ENCODE assay signal across 2 cellular contexts in the genomic region with DNA sequence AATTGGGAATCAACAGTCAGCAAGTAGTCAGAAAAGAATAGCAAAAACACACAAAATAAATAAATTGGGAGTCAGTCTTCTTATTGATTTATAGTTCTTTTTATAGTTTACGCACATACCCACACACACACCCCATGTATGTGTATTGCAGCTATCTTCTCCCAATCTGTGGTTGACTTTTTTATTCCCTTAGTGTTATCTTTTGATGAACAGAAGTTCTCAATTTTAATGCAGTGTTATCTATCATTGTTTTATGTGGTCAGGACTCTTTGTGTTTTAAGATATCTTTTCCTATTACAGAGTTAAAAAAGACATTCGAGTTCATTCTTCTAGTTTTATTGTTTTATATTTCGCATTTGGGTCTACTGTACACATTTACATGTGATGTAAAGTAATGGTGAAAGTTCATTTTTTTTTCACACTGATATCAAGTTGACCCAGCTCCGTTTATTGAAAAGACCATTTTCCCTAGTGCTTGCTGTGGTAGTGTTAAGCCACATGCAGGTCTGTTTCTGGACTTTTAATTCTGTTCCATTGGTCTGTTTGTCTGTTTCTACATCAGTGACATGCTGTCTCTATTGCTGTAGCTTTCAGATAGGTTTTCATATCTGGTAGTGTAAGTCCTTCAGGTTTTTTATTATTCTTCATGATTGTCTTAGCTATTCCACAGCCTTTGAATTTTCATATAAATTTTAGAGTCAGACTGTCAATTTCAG.
TF ChIP-seq lines count a peak whose summit lies in the region.

No MANE protein-coding gene starts in this region.

TF ChIP-seq in A549, 52 proteins besides CTCF, POLR2A, EP300 and RAD21 (continued from another document):
- TF ChIP-seq TFCP2L1 (CRISPR knock-in tag; IDR thresholded peaks at IDR 0.05) (no peak), TP53 (CRISPR knock-in tag; IDR thresholded peaks at IDR 0.05) (no peak), ZFP36 (IDR thresholded peaks at IDR 0.05; ENCODE audit: borderline replicate concordance, partially characterized antibody) (no peak), ESRRA (IDR thresholded peaks at IDR 0.05; ENCODE audit: borderline replicate concordance, low read length) (no peak), GATA3 (IDR thresholded peaks at IDR 0.05; ENCODE audit: borderline replicate concordance) (no peak)

TF ChIP-seq in HEK293, 187 proteins besides CTCF, POLR2A, EP300 and RAD21 (continued from another document):
- TF ChIP-seq ZBTB6 (tag by site-specific recombination; IDR thresholded peaks at IDR 0.05) (no peak), ZNF521 (tag by site-specific recombination; IDR thresholded peaks at IDR 0.05) (no peak), ZBTB8A (tag by site-specific recombination; IDR thresholded peaks at IDR 0.05) (no peak), ZNF24 (tag by site-specific recombination; IDR thresholded peaks at IDR 0.05) (no peak), ZNF792 (tag by site-specific recombination; IDR thresholded peaks at IDR 0.05) (no peak), ZNF266 (tag by site-specific recombination; IDR thresholded peaks at IDR 0.05; ENCODE audit: low read depth) (no peak), ZNF610 (tag by site-specific recombination; IDR thresholded peaks at IDR 0.05; ENCODE audit: borderline replicate concordance) (no peak), BCL11B (tag by site-specific recombination; IDR thresholded peaks at IDR 0.05; ENCODE audit: low read depth) (no peak), ZNF510 (tag by site-specific recombination; IDR thresholded peaks at IDR 0.05; ENCODE audit: insufficient replicate concordance) (no peak), PRDM6 (tag by site-specific recombination; IDR thresholded peaks at IDR 0.05) (peak; percentile 43; the same call in 1 of the 2 replicates), ZNF623 (tag by site-specific recombination; IDR thresholded peaks at IDR 0.05) (no peak), OVOL3 (tag by site-specific recombination; IDR thresholded peaks at IDR 0.05) (no peak), FEZF1 (tag by site-specific recombination; IDR thresholded peaks at IDR 0.05) (peak; percentile 42; the same call in 1 of the 2 replicates), YY1 (tag by site-specific recombination; IDR thresholded peaks at IDR 0.05) (no peak)
- TF ChIP-seq, protein P1, sequence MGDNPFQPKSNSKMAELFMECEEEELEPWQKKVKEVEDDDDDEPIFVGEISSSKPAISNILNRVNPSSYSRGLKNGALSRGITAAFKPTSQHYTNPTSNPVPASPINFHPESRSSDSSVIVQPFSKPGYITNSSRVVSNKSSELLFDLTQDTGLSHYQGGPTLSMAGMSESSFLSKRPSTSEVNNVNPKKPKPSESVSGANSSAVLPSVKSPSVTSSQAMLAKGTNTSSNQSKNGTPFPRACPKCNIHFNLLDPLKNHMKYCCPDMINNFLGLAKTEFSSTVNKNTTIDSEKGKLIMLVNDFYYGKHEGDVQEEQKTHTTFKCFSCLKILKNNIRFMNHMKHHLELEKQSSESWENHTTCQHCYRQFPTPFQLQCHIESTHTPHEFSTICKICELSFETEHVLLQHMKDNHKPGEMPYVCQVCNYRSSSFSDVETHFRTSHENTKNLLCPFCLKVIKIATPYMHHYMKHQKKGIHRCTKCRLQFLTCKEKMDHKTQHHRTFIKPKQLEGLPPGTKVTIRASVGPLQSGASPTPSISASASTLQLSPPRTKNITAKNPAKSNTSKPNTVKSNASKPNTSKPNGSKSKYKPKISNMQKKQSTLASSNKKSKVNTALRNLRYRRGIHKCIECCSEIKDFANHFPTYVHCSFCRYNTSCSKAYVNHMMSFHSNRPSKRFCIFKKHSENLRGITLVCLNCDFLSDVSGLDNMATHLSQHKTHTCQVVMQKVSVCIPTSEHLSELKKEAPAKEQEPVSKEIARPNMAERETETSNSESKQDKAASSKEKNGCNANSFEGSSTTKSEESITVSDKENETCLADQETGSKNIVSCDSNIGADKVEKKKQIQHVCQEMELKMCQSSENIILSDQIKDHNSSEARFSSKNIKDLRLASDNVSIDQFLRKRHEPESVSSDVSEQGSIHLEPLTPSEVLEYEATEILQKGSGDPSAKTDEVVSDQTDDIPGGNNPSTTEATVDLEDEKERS (tag by site-specific recombination; IDR thresholded peaks at IDR 0.05) = no peak
- TF ChIP-seq, protein P2, sequence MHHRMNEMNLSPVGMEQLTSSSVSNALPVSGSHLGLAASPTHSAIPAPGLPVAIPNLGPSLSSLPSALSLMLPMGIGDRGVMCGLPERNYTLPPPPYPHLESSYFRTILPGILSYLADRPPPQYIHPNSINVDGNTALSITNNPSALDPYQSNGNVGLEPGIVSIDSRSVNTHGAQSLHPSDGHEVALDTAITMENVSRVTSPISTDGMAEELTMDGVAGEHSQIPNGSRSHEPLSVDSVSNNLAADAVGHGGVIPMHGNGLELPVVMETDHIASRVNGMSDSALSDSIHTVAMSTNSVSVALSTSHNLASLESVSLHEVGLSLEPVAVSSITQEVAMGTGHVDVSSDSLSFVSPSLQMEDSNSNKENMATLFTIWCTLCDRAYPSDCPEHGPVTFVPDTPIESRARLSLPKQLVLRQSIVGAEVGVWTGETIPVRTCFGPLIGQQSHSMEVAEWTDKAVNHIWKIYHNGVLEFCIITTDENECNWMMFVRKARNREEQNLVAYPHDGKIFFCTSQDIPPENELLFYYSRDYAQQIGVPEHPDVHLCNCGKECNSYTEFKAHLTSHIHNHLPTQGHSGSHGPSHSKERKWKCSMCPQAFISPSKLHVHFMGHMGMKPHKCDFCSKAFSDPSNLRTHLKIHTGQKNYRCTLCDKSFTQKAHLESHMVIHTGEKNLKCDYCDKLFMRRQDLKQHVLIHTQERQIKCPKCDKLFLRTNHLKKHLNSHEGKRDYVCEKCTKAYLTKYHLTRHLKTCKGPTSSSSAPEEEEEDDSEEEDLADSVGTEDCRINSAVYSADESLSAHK (tag by site-specific recombination; IDR thresholded peaks at IDR 0.05) = peak; percentile 74
